35 cellular contexts compared by ENCODE assay signal in genomic region chr10:114900658-114901057, GRCh38. TPM values are rescaled to one million over a fixed set of nuclear protein-coding genes. Genes with fewer than 3 reads are reported as not detected.
DNase-seq lines count a peak whose midpoint lies in the region; ATAC-seq and TF ChIP-seq lines count a peak whose summit lies in the region.
"Had no signal": no experiment of that assay in that cellular context is flagged by ENCODE, and none has a peak within 500 bp of the region (broad histone marks: within the 10 kb centered on the region; RNA-seq: fewer than 3 reads in every experiment).

No MANE protein-coding gene starts in this region.

- no peak overlapping the region for H2AFZ ChIP-seq in H9 (ENCODE audit: low read length)
- H2AFZ ChIP-seq in Karpas-422 (ENCODE audit: low read length), result no peak overlapping the region
- H2AFZ ChIP-seq in mesenchymal stem cell (ENCODE audit: low read depth, low read length), result peak overlapping the region; percentile 51
- H2AFZ ChIP-seq in trophoblast cell (ENCODE audit: insufficient read depth, low read length, poor library complexity), result no peak overlapping the region

- H3K56ac ChIP-seq in H9 (ENCODE audit: insufficient read length, low read depth, low read length), result no peak overlapping the region

- H3K4me3 ChIP-seq in Karpas-422 (ENCODE audit: low read length) (no peak overlapping the region), mesenchymal stem cell (ENCODE audit: insufficient read depth in 1 of 2, low read depth in 1 of 2, low read length in 2 of 2) (no peak overlapping the region), trophoblast cell (ENCODE audit: low read depth, low read length) (no peak overlapping the region)
- H3K4me3 ChIP-seq: A549; BLaER1; BLaER1 treated with 17β-estradiol and CSF1 and Interleukin-3, amounts not matched to agents 10 nM and 100 nM had no signal

- H3K23ac ChIP-seq in H9 (ENCODE audit: insufficient read length, low read depth, low read length) (no peak overlapping the region), mesenchymal stem cell (ENCODE audit: low read length in 2 of 2) (no peak overlapping the region), trophoblast cell (ENCODE audit: low read length) (no peak overlapping the region)

- no peak overlapping the region for H3K27ac Mint-ChIP-seq in H9
- H3K27ac Mint-ChIP-seq: B cell; CD14-positive monocyte; CD4-positive, alpha-beta memory T cell; CD4-positive, alpha-beta T cell; CD4-positive, CD25-positive, alpha-beta regulatory T cell; CD8-positive, alpha-beta memory T cell; CD8-positive, alpha-beta T cell had no signal

- no peak overlapping the region for H2BK5ac ChIP-seq in H9 (ENCODE audit: insufficient read length, low read length)
- H2BK5ac ChIP-seq in mesenchymal stem cell (ENCODE audit: low read depth, low read length, poor library complexity, severe bottlenecking), result no peak overlapping the region
- no peak overlapping the region for H2BK5ac ChIP-seq in trophoblast cell (ENCODE audit: low read depth, low read length, poor library complexity)

- H3K9me3 ChIP-seq in H9 (ENCODE audit: control insufficient read depth, low read depth, low read length) (no peaks in the 10 kb centered on the region), Karpas-422 (ENCODE audit: low read length) (no peaks in the 10 kb centered on the region), mesenchymal stem cell (ENCODE audit: control insufficient read depth, low read length) (no peaks in the 10 kb centered on the region), trophoblast cell (ENCODE audit: insufficient read depth, low read depth, low read length) (no peaks in the 10 kb centered on the region)
- H3K9me3 ChIP-seq: A549; BE2C; BLaER1; BLaER1 treated with 17β-estradiol and CSF1 and Interleukin-3, amounts not matched to agents 10 nM and 100 nM; Caco-2 had no signal

- H3K4me1 ChIP-seq in H9 (ENCODE audit: insufficient read depth, low read length), result no peaks in the 10 kb centered on the region; the same call in 1 of the 2 replicates
- no peaks in the 10 kb centered on the region for H3K4me1 ChIP-seq in Karpas-422 (ENCODE audit: low read length)
- H3K4me1 ChIP-seq in mesenchymal stem cell (ENCODE audit: control insufficient read depth, insufficient read depth, low read depth, low read length), result peaks cover 5% of the 10 kb centered on the region
- H3K4me1 ChIP-seq in trophoblast cell (ENCODE audit: control insufficient read depth in 1 of 2, insufficient read depth in 2 of 2, low read length in 2 of 2), result peaks cover 0 to 5% of the 10 kb centered on the region in 2 experiments
- H3K4me1 ChIP-seq: BE2C, BLaER1 had no signal

- H3K79me1 ChIP-seq in H9 (ENCODE audit: insufficient read depth, low read depth, low read length, poor library complexity, severe bottlenecking), result no peaks in the 10 kb centered on the region
- H3K79me1 ChIP-seq in mesenchymal stem cell (replicated peaks; ENCODE audit: low read length, poor library complexity, severe bottlenecking), result no peaks in the 10 kb centered on the region
- H3K79me1 ChIP-seq in trophoblast cell (ENCODE audit: low read length), result no peaks in the 10 kb centered on the region

- H3K9ac ChIP-seq in H9 (ENCODE audit: extremely low read depth, insufficient read length, low read length) (no peak overlapping the region), Karpas-422 (ENCODE audit: low read length) (no peak overlapping the region), mesenchymal stem cell (ENCODE audit: low read length) (no peak overlapping the region), trophoblast cell (ENCODE audit: low read length) (no peak overlapping the region)
- H3K9ac ChIP-seq: BLaER1; BLaER1 treated with 17β-estradiol and CSF1 and Interleukin-3, amounts not matched to agents 10 nM and 100 nM had no signal

- no peak overlapping the region for H4K5ac ChIP-seq in H9 (ENCODE audit: insufficient read length, low read depth, low read length)

- no peak overlapping the region for H3K4me2 ChIP-seq in H9 (ENCODE audit: insufficient read depth, insufficient read length, low read length)
- no peak overlapping the region for H3K4me2 ChIP-seq in Karpas-422 (ENCODE audit: low read depth, low read length, poor library complexity, severe bottlenecking)
- no peak overlapping the region for H3K4me2 ChIP-seq in mesenchymal stem cell (ENCODE audit: low read length, poor library complexity, severe bottlenecking)
- no peak overlapping the region for H3K4me2 ChIP-seq in trophoblast cell (ENCODE audit: low read length)
- H3K4me2 ChIP-seq: A549; BLaER1; BLaER1 treated with 17β-estradiol and CSF1 and Interleukin-3, amounts not matched to agents 10 nM and 100 nM had no signal

- H3K4me1 Mint-ChIP-seq in H9, result peaks cover 17 to 19% of the 10 kb centered on the region in 2 experiments
- H3K4me1 Mint-ChIP-seq: B cell; CD14-positive monocyte; CD4-positive, alpha-beta memory T cell; CD8-positive, alpha-beta memory T cell had no signal

- H2BK12ac ChIP-seq in H9 (ENCODE audit: insufficient read length, low read depth, low read length) (no peak overlapping the region), mesenchymal stem cell (ENCODE audit: low read length in 2 of 2) (peak overlapping the region in 1 of 2 experiments; percentile 84), trophoblast cell (ENCODE audit: low read length) (no peak overlapping the region)

- no peaks in the 10 kb centered on the region for H3K27me3 Mint-ChIP-seq in H9 (ENCODE audit: low read depth)

- H3K23me2 ChIP-seq in H9 (ENCODE audit: insufficient read length, low read depth, low read length, poor library complexity, severe bottlenecking), result no peaks in the 10 kb centered on the region

- H2BK15ac ChIP-seq in H9 (ENCODE audit: low read depth, low read length) (no peak overlapping the region), mesenchymal stem cell (ENCODE audit: low read depth, poor library complexity, severe bottlenecking) (no peak overlapping the region)

- TF ChIP-seq CTCF in H9 (conservative IDR thresholded peaks at IDR 0.05), result no peak

- H3K27me3 ChIP-seq in H9 (ENCODE audit: insufficient read depth, low read length), result no peaks in the 10 kb centered on the region
- H3K27me3 ChIP-seq in Karpas-422 (ENCODE audit: low read length), result no peaks in the 10 kb centered on the region
- H3K27me3 ChIP-seq in mesenchymal stem cell (ENCODE audit: control insufficient read depth in 1 of 2, insufficient read depth in 1 of 2, low read length in 2 of 2), result no peaks in the 10 kb centered on the region
- H3K27me3 ChIP-seq in trophoblast cell (ENCODE audit: insufficient read depth, low read length), result no peaks in the 10 kb centered on the region
- H3K27me3 ChIP-seq: BE2C; BLaER1; BLaER1 treated with 17β-estradiol and CSF1 and Interleukin-3, amounts not matched to agents 10 nM and 100 nM had no signal

- H3K14ac ChIP-seq in H9 (ENCODE audit: insufficient read depth, low read length) (no peak overlapping the region), mesenchymal stem cell (ENCODE audit: low read length in 2 of 2) (peak overlapping the region in 1 of 2 experiments; percentile 41), trophoblast cell (ENCODE audit: low read length) (no peak overlapping the region)

- WGBS in H9 (ENCODE audit: extremely low coverage, insufficient read length, low lambda C conversion rate), result no CpG with 5 or more reads among the region's 12 CpGs
- 98% methylated on average over 12 of the region's 12 CpGs for WGBS in mesenchymal stem cell
- no CpG with 5 or more reads among the region's 12 CpGs for WGBS in trophoblast cell (ENCODE audit: extremely low coverage, insufficient coverage, insufficient read length)

- H3K27ac ChIP-seq in H9 (ENCODE audit: insufficient read length, low read depth, low read length) (no peak overlapping the region), Karpas-422 (ENCODE audit: low read length) (no peak overlapping the region), mesenchymal stem cell (ENCODE audit: low read length, poor library complexity, severe bottlenecking) (no peak overlapping the region), trophoblast cell (ENCODE audit: low read depth, low read length) (no peak overlapping the region)
- H3K27ac ChIP-seq: 22Rv1; A549; BLaER1; BLaER1 treated with 17β-estradiol and CSF1 and Interleukin-3, amounts not matched to agents 10 nM and 100 nM; C4-2B had no signal

- no peak for ATAC-seq in GM21367 (IDR thresholded peaks at IDR 0.05; ENCODE audit: unreplicated experiment)
- ATAC-seq: A549; CD8-positive, alpha-beta T cell had no signal

- no peak overlapping the region for H3K4ac ChIP-seq in H9 (ENCODE audit: low read depth, low read length)
- no peak overlapping the region for H3K4ac ChIP-seq in mesenchymal stem cell (ENCODE audit: low read depth in 1 of 2, low read length in 2 of 2)
- no peak overlapping the region for H3K4ac ChIP-seq in trophoblast cell (ENCODE audit: low read depth, low read length)

- H3K18ac ChIP-seq in H9 (ENCODE audit: insufficient read length, low read depth, low read length) (peak overlapping the region; percentile 34), mesenchymal stem cell (ENCODE audit: low read depth in 1 of 2, low read length in 2 of 2) (peak overlapping the region in 1 of 2 experiments; percentile 41), trophoblast cell (ENCODE audit: low read length) (no peak overlapping the region)

- H4K91ac ChIP-seq in H9 (ENCODE audit: insufficient read length, low read depth, low read length) (no peak overlapping the region), mesenchymal stem cell (ENCODE audit: low read length) (no peak overlapping the region), trophoblast cell (ENCODE audit: low read depth, low read length) (peak overlapping the region; percentile 7)

- H4K20me1 ChIP-seq in H9 (ENCODE audit: control insufficient read depth, insufficient read depth, insufficient read length) (no peaks in the 10 kb centered on the region), Karpas-422 (ENCODE audit: insufficient read depth, low read depth, low read length) (no peaks in the 10 kb centered on the region)
- H4K20me1 ChIP-seq: BLaER1; BLaER1 treated with 17β-estradiol and CSF1 and Interleukin-3, amounts not matched to agents 10 nM and 100 nM had no signal

- H4K8ac ChIP-seq in H9 (replicated peaks; ENCODE audit: insufficient read length, low read depth, low read length), result no peak overlapping the region
- H4K8ac ChIP-seq in mesenchymal stem cell (ENCODE audit: low read length), result no peak overlapping the region
- H4K8ac ChIP-seq in trophoblast cell (ENCODE audit: low read depth, low read length), result no peak overlapping the region

- no peak overlapping the region for H3K4me3 Mint-ChIP-seq in H9
- H3K4me3 Mint-ChIP-seq: B cell; CD14-positive monocyte; CD4-positive, alpha-beta memory T cell; CD4-positive, alpha-beta T cell; CD4-positive, CD25-positive, alpha-beta regulatory T cell; CD8-positive, alpha-beta memory T cell; CD8-positive, alpha-beta T cell had no signal

- H2BK120ac ChIP-seq in H9 (ENCODE audit: low read depth, low read length, poor library complexity, severe bottlenecking) (no peak overlapping the region), mesenchymal stem cell (ENCODE audit: low read depth, low read length) (no peak overlapping the region), trophoblast cell (ENCODE audit: insufficient read depth, low read length, poor library complexity) (no peak overlapping the region)

- H3K79me2 ChIP-seq in H9 (ENCODE audit: insufficient read depth, low read length) (no peaks in the 10 kb centered on the region), Karpas-422 (ENCODE audit: low read length) (no peaks in the 10 kb centered on the region), trophoblast cell (ENCODE audit: control insufficient read depth, insufficient read depth, low read length, poor library complexity) (no peaks in the 10 kb centered on the region)

- no peak overlapping the region for H2BK20ac ChIP-seq in H9 (ENCODE audit: low read depth, low read length, poor library complexity, severe bottlenecking)

- no peaks in the 10 kb centered on the region for H3K9me2 ChIP-seq in Karpas-422 (replicated peaks; ENCODE audit: insufficient read depth, low read length)

- no peaks in the 10 kb centered on the region for H3K36me3 ChIP-seq in Karpas-422 (ENCODE audit: insufficient read depth, low read length)
- peaks cover 0 to 3% of the 10 kb centered on the region in 2 experiments for H3K36me3 ChIP-seq in mesenchymal stem cell (ENCODE audit: control insufficient read depth in 1 of 2, insufficient read depth in 2 of 2, low read depth in 1 of 2, low read length in 2 of 2)
- no peaks in the 10 kb centered on the region for H3K36me3 ChIP-seq in trophoblast cell (ENCODE audit: control insufficient read depth in 1 of 2, insufficient read depth in 2 of 2, low read length in 2 of 2)
- H3K36me3 ChIP-seq: BE2C; BLaER1; BLaER1 treated with 17β-estradiol and CSF1 and Interleukin-3, amounts not matched to agents 10 nM and 100 nM had no signal

- H4K12ac ChIP-seq in trophoblast cell (ENCODE audit: low read depth, low read length), result no peak overlapping the region

- H2AK5ac ChIP-seq in H9 (ENCODE audit: insufficient read length, low read length) (no peak overlapping the region), mesenchymal stem cell (ENCODE audit: low read length, severe bottlenecking) (peak overlapping the region; percentile 94), trophoblast cell (ENCODE audit: low read length) (no peak overlapping the region)

- H3T11ph ChIP-seq in H9 (ENCODE audit: low read length), result no peak overlapping the region

- H3K36me3 Mint-ChIP-seq in H9 (ENCODE audit: insufficient read depth in 1 of 3, low read depth in 3 of 3), result no peaks in the 10 kb centered on the region
- H3K36me3 Mint-ChIP-seq: CD14-positive monocyte; CD4-positive, alpha-beta memory T cell; CD4-positive, CD25-positive, alpha-beta regulatory T cell; CD8-positive, alpha-beta memory T cell; CD8-positive, alpha-beta T cell had no signal

- H3K9me3 Mint-ChIP-seq in H9, result no peaks in the 10 kb centered on the region
- H3K9me3 Mint-ChIP-seq: CD4-positive, alpha-beta memory T cell; CD4-positive, alpha-beta T cell; CD8-positive, alpha-beta memory T cell; CD8-positive, alpha-beta T cell had no signal

- DNase-seq in H9 (no peak), Karpas-422 (peak; percentile 15), mesenchymal stem cell (no peak), trophoblast cell (no peak), NCI-H446 (lab: John Stamatoyannopoulos, UW) (no peak), SW 1271 (lab: John Stamatoyannopoulos, UW) (no peak)
- no peak for DNase-seq in effector CD4-positive, alpha-beta T cell
- DNase-seq: 8988T; ACHN; AML-193; BE2C; C1 segment of cervical spinal cord; Caco-2; Calu3; CD4-positive, alpha-beta memory T cell; CD4-positive, alpha-beta T cell; CD4-positive, CD25-positive, alpha-beta regulatory T cell; CD8-positive, alpha-beta memory T cell; CD8-positive, alpha-beta T cell; COR-L47; DMS 273 treated with DMSO at 0.1 percent for 48 hours; DMS153; DMS53; DMS79; DMS79 treated with DMSO at 0.1 percent for 48 hours; DND-41; EL had no signal

RNA-seq across cellular contexts. Expression of gene TRUB1, which starts 37.3 kb away (rescaled TPM):
- total RNA-seq in H9 (2021), result 19.5 and 20.6 TPM in 2 replicates
- total RNA-seq in Karpas-422 (2014; rRNA removed; shearing (Covaris generic); ENCODE audit: low replicate concordance), result 31.6 and 43.7 TPM in 2 replicates
- 13.5 TPM for polyA plus RNA-seq in mesenchymal stem cell (2013, experiment 1 of 2)
- 14.5 TPM for polyA plus RNA-seq in mesenchymal stem cell (2013, experiment 2 of 2)
- polyA plus RNA-seq in trophoblast cell (2013), result 10.8 and 11.0 TPM in 2 replicates
